ENCODE assay signal across 9 cellular contexts in genomic region chr19:42396248-42396541, GRCh38. TPM values are rescaled to one million over a fixed set of nuclear protein-coding genes. Genes with fewer than 3 reads are reported as not detected.
A peak's percentile ranks its signal among the peaks of the same experiment; 100 is the strongest.
DNase-seq lines count a peak whose midpoint lies in the region; ATAC-seq and TF ChIP-seq lines count a peak whose summit lies in the region.
"Had no signal": no experiment of that assay in that cellular context is flagged by ENCODE, and none has a peak within 500 bp of the region (broad histone marks: within the 10 kb centered on the region; RNA-seq: fewer than 3 reads in every experiment).

No MANE protein-coding gene starts in this region.

- peak overlapping the region; percentile 95 for H3K27ac ChIP-seq in RWPE1
- peak overlapping the region; percentile 69 for H3K27ac ChIP-seq in endodermal cell (ENCODE audit: low read depth, low read length)

- peak overlapping the region; percentile 85 for H3K4me3 Mint-ChIP-seq in activated naive CD4-positive, alpha-beta T cell treated with anti-CD3 and anti-CD28 coated beads, Interleukin-2, amount 10 ng/mL, durations not matched to agents 7 days and 5 days
- H3K4me3 Mint-ChIP-seq in endodermal cell (peak overlapping the region; percentile 78), nephron progenitor cell (peak overlapping the region; percentile 90)

- CTCF ChIA-PET in activated naive CD4-positive, alpha-beta T cell treated with anti-CD3 and anti-CD28 coated beads, Interleukin-2, amount 10 ng/mL, durations not matched to agents 7 days and 5 days (lab: Charles Lee): interaction anchor here (1.2 kb wide), 2 partner anchors 11 to 24 kb away, joined by 3 to 5 read pairs; no protein-coding TSS in a partner anchor
- CTCF ChIA-PET in RWPE1 (lab: Yijun Ruan, JAX): interaction anchor here (0.9 kb wide), 1 partner anchor 9 kb away, joined by 4 read pairs; no protein-coding TSS in a partner anchor

- H3K4me1 Mint-ChIP-seq in activated naive CD4-positive, alpha-beta T cell treated with anti-CD3 and anti-CD28 coated beads, Interleukin-2, amount 10 ng/mL, durations not matched to agents 7 days and 5 days: peaks cover 39% of the 10 kb centered on the region
- peaks cover 20% of the 10 kb centered on the region for H3K4me1 Mint-ChIP-seq in endodermal cell
- H3K4me1 Mint-ChIP-seq in nephron progenitor cell: peaks cover 69% of the 10 kb centered on the region

- H3K27me3 ChIP-seq in endodermal cell (ENCODE audit: control insufficient read depth, insufficient read depth, low read length, poor library complexity, severe bottlenecking): peaks cover 6% of the 10 kb centered on the region

- peak overlapping the region; percentile 67 for H3K9ac ChIP-seq in endodermal cell (ENCODE audit: extremely low read depth, low read length, poor library complexity, severe bottlenecking)

- peaks cover 2% of the 10 kb centered on the region for H3K36me3 Mint-ChIP-seq in activated naive CD4-positive, alpha-beta T cell treated with anti-CD3 and anti-CD28 coated beads, Interleukin-2, amount 10 ng/mL, durations not matched to agents 7 days and 5 days
- H3K36me3 Mint-ChIP-seq in endodermal cell (ENCODE audit: low read depth): peaks cover 7% of the 10 kb centered on the region
- peaks cover 11% of the 10 kb centered on the region for H3K36me3 Mint-ChIP-seq in nephron progenitor cell (ENCODE audit: low read depth)

- H3K9me3 ChIP-seq in endodermal cell (ENCODE audit: control insufficient read depth, low read length): no peaks in the 10 kb centered on the region

- peak overlapping the region; percentile 63 for H3K27ac Mint-ChIP-seq in activated naive CD4-positive, alpha-beta T cell treated with anti-CD3 and anti-CD28 coated beads, Interleukin-2, amount 10 ng/mL, durations not matched to agents 7 days and 5 days
- H3K27ac Mint-ChIP-seq in endodermal cell (peak overlapping the region; percentile 99), nephron progenitor cell (no peak overlapping the region)

- no peak for ATAC-seq in GM21528 (IDR thresholded peaks at IDR 0.05; ENCODE audit: low FRiP score, unreplicated experiment)

- H3K4me3 ChIP-seq in endodermal cell (ENCODE audit: low read length): peak overlapping the region; percentile 95

- 32 to 34% methylated on average over 3 of the region's 3 CpGs for WGBS in endodermal cell (ENCODE audit: insufficient coverage in 1 of 2, insufficient read length in 1 of 2), 2 experiments

- no peaks in the 10 kb centered on the region for H3K4me1 ChIP-seq in endodermal cell (ENCODE audit: control insufficient read depth, insufficient read depth, low read length)

- POLR2A ChIA-PET in RWPE1 (lab: Yijun Ruan, JAX; ENCODE audit: low non-redundant PET): interaction anchor here (0.5 kb wide), 1 partner anchor 12 kb away, joined by 5 read pairs; no protein-coding TSS in a partner anchor

- no peaks in the 10 kb centered on the region for H3K9me3 Mint-ChIP-seq in activated naive CD4-positive, alpha-beta T cell treated with anti-CD3 and anti-CD28 coated beads, Interleukin-2, amount 10 ng/mL, durations not matched to agents 7 days and 5 days
- H3K9me3 Mint-ChIP-seq in endodermal cell: no peaks in the 10 kb centered on the region
- no peaks in the 10 kb centered on the region for H3K9me3 Mint-ChIP-seq in nephron progenitor cell

- H3K27me3 Mint-ChIP-seq in activated naive CD4-positive, alpha-beta T cell treated with anti-CD3 and anti-CD28 coated beads, Interleukin-2, amount 10 ng/mL, durations not matched to agents 7 days and 5 days: peaks cover 39% of the 10 kb centered on the region
- H3K27me3 Mint-ChIP-seq in endodermal cell (ENCODE audit: insufficient read depth) (peaks cover 31% of the 10 kb centered on the region), nephron progenitor cell (ENCODE audit: low read depth, poor library complexity) (peaks cover 34% of the 10 kb centered on the region)

- no peak for DNase-seq in activated naive CD4-positive, alpha-beta T cell treated with anti-CD3 and anti-CD28 coated beads, Interleukin-2, amount 10 ng/mL, durations not matched to agents 7 days and 5 days
- no peak for DNase-seq in activated naive CD4-positive, alpha-beta T cell (lab: John Stamatoyannopoulos, UW)
- DNase-seq in RWPE1 (ENCODE audit: low spot score): no peak
- no peak for DNase-seq in endodermal cell
- no peak for DNase-seq in nephron progenitor cell
- no peak for DNase-seq in effector CD4-positive, alpha-beta T cell
- no peak for DNase-seq in HuH-7.5 (ENCODE audit: low spot score)

- TF ChIP-seq CTCF in RWPE1 (conservative IDR thresholded peaks at IDR 0.05; ENCODE audit: low read depth): no peak
- no peak for TF ChIP-seq CTCF in endodermal cell (conservative IDR thresholded peaks at IDR 0.05)
- TF ChIP-seq CTCF in nephron progenitor cell (IDR thresholded peaks at IDR 0.05): no peak

- H3K36me3 ChIP-seq in endodermal cell (ENCODE audit: control insufficient read depth, insufficient read depth, low read length): no peaks in the 10 kb centered on the region

RNA-seq across cellular contexts. Expression of gene CNFN, which starts 6.1 kb away (rescaled TPM):
- total RNA-seq in endodermal cell: 1 to 10 TPM; 5.0 to 6.6 TPM
- 12.8 TPM for polyA plus RNA-seq in endodermal cell (2013, experiment 1 of 2)
- polyA plus RNA-seq in endodermal cell (2013, experiment 2 of 2): 12.1 TPM

RNA-seq across cellular contexts. Expression of gene LIPE, which starts 31.0 kb away (rescaled TPM):
- total RNA-seq in endodermal cell: 1 to 10 TPM; 5.9 to 8.1 TPM
- 6.7 TPM for polyA plus RNA-seq in endodermal cell (2013, experiment 1 of 2)
- 7.5 TPM for polyA plus RNA-seq in endodermal cell (2013, experiment 2 of 2)

RNA-seq across cellular contexts. Expression of gene CXCL17, which starts 46.6 kb away (rescaled TPM):
- under 1 TPM in 1 of 2 donors, not detected in 1; 0.37 TPM for total RNA-seq in endodermal cell
- polyA plus RNA-seq in endodermal cell (2013, experiment 1 of 2): not detected
- not detected for polyA plus RNA-seq in endodermal cell (2013, experiment 2 of 2)
- total RNA-seq: dermis microvascular lymphatic vessel endothelial cell had no signal
